ENCODE assay signal across 1 cellular context in the genomic region with DNA sequence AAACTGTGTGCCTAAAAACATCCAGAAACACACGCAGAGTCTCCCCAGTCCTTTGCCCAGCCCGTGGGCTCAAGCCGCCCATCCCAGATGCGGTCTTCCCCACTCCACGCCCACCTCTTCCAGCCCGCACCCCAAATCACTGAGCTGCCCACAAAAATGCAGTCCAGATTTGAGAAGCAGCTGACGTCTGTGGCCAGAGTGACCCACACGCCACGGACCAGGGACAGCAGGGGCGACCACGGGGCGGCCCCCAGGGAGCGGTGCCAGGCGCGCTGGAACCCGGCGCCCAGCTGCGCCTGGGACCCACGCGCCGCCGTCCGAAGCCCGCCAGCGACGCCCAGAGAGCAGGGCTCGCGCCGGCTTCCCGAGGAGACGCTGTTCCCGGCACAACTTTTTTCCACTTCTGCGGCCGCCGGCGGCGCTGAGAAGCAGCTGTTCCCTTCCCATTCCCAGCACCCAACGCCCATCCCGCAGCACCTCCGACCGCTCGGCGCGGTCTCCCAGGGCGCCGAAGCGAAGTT.
A peak's percentile ranks its signal among the peaks of the same experiment; 100 is the strongest.
TF ChIP-seq lines count a peak whose summit lies in the region.

No MANE protein-coding gene starts in this region.

TF ChIP-seq in WTC11, 78 proteins besides CTCF, POLR2A, EP300 and RAD21 (continued from another document):
- TF ChIP-seq ZNF512 (CRISPR knock-in tag; IDR thresholded peaks at IDR 0.05; ENCODE audit: borderline replicate concordance): no peak
- TF ChIP-seq, protein P1, sequence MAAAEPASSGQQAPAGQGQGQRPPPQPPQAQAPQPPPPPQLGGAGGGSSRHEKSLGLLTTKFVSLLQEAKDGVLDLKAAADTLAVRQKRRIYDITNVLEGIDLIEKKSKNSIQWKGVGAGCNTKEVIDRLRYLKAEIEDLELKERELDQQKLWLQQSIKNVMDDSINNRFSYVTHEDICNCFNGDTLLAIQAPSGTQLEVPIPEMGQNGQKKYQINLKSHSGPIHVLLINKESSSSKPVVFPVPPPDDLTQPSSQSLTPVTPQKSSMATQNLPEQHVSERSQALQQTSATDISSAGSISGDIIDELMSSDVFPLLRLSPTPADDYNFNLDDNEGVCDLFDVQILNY (CRISPR knock-in tag; IDR thresholded peaks at IDR 0.05): no peak
- TF ChIP-seq ZNF671 (CRISPR knock-in tag; IDR thresholded peaks at IDR 0.05): no peak
- no peak for TF ChIP-seq NR2C2 (CRISPR knock-in tag; IDR thresholded peaks at IDR 0.05)
- no peak for TF ChIP-seq SMAD3 (CRISPR knock-in tag; IDR thresholded peaks at IDR 0.05; ENCODE audit: borderline replicate concordance)
- TF ChIP-seq, protein P2, sequence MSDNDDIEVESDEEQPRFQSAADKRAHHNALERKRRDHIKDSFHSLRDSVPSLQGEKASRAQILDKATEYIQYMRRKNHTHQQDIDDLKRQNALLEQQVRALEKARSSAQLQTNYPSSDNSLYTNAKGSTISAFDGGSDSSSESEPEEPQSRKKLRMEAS (CRISPR knock-in tag; IDR thresholded peaks at IDR 0.05): peak; percentile 23; the same call in 1 of the 2 replicates
- TF ChIP-seq ZNF423 (CRISPR knock-in tag; IDR thresholded peaks at IDR 0.05): peak; percentile 63; the same call in 1 of the 2 replicates
- no peak for TF ChIP-seq PRRX2 (CRISPR knock-in tag; IDR thresholded peaks at IDR 0.05)
- no peak for TF ChIP-seq SP1 (CRISPR knock-in tag; conservative IDR thresholded peaks at IDR 0.05)
